In the genomic region with DNA sequence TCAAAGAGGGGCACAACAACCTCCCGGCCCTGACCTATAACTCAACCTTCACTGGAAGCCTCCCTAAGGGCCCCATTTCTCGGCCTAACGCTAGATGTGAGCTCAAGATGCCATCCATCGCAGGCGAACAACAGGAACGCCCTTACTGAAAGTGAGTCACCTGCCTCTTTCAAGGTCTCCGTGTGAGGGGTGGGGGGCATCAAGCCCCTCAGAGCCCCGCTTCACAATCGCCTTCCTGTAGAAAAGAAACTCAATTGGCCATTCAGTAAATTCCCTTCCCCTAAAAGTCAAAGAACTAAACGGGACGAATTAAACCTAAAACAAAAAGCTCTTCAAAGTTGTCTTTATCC, we compare ENCODE assay signal across 8 cellular contexts. TPM values are rescaled to one million over a fixed set of nuclear protein-coding genes. Genes with fewer than 3 reads are reported as not detected.
DNase-seq lines count a peak whose midpoint lies in the region; ATAC-seq and TF ChIP-seq lines count a peak whose summit lies in the region.

No MANE protein-coding gene starts in this region.

- DNase-seq in H9 (peak; percentile 32), astrocyte of the spinal cord (ENCODE audit: low read depth, low spot score) (peak; percentile 57), iPS-NIHi11 (ENCODE audit: low spot score) (peak; percentile 49), T-helper 9 cell (no peak)
- peak; percentile 13 to 17 for DNase-seq in stimulated activated CD4-positive, alpha-beta T cell treated with anti-CD3 and anti-CD28 coated beads, Interleukin-12 subunit alpha, Interleukin-12 subunit beta, amount 100 ng/mL, for 24 hours (ENCODE audit: low read depth in 2 of 2)

- peak overlapping the region; percentile 91 for H3K4me2 ChIP-seq in BLaER1
- H3K4me2 ChIP-seq in H9 (ENCODE audit: insufficient read depth, insufficient read length, low read length), result peak overlapping the region; percentile 67

- peak overlapping the region; percentile 99 to 100 (median 100) for H3K27ac Mint-ChIP-seq in H9
- H3K27ac Mint-ChIP-seq in T-helper 1 cell treated with Interleukin-12 subunit alpha and Interleukin-12 subunit beta and Interleukin-4 antibody, amounts not matched to agents 30 μg/mL and 1 μg/mL, for 36 hours, result peak overlapping the region; percentile 93

- no peak overlapping the region for H2AK5ac ChIP-seq in H9 (ENCODE audit: insufficient read length, low read length)

- no peak overlapping the region for H3K18ac ChIP-seq in H9 (ENCODE audit: insufficient read length, low read depth, low read length)

- H3K27me3 ChIP-seq in BLaER1 (no peaks in the 10 kb centered on the region), H9 (ENCODE audit: insufficient read depth, low read length) (no peaks in the 10 kb centered on the region)

- no peak overlapping the region for H2BK15ac ChIP-seq in H9 (ENCODE audit: low read depth, low read length)

- H4K5ac ChIP-seq in H9 (ENCODE audit: insufficient read length, low read depth, low read length), result no peak overlapping the region

- H3K36me3 Mint-ChIP-seq in H9 (ENCODE audit: insufficient read depth in 1 of 3, low read depth in 3 of 3), result peaks cover 0 to 33% (median 29%) of the 10 kb centered on the region in 3 experiments; a peak in 5 of 7 replicates
- peaks cover 22% of the 10 kb centered on the region for H3K36me3 Mint-ChIP-seq in T-helper 1 cell treated with Interleukin-12 subunit alpha and Interleukin-12 subunit beta and Interleukin-4 antibody, amounts not matched to agents 30 μg/mL and 1 μg/mL, for 36 hours (ENCODE audit: low read depth)

- peaks cover 6% of the 10 kb centered on the region for H3K23me2 ChIP-seq in H9 (ENCODE audit: insufficient read length, low read depth, low read length, poor library complexity, severe bottlenecking)

- H3K4me3 Mint-ChIP-seq in H9, result peak overlapping the region; percentile 98 to 99
- H3K4me3 Mint-ChIP-seq in T-helper 1 cell treated with Interleukin-12 subunit alpha and Interleukin-12 subunit beta and Interleukin-4 antibody, amounts not matched to agents 30 μg/mL and 1 μg/mL, for 36 hours, result peak overlapping the region; percentile 96

- no peak overlapping the region for H4K91ac ChIP-seq in H9 (ENCODE audit: insufficient read length, low read depth, low read length)

- H3K9me3 Mint-ChIP-seq in H9, result peaks cover 18 to 19% of the 10 kb centered on the region in 2 experiments
- H3K9me3 Mint-ChIP-seq in T-helper 1 cell treated with Interleukin-12 subunit alpha and Interleukin-12 subunit beta and Interleukin-4 antibody, amounts not matched to agents 30 μg/mL and 1 μg/mL, for 36 hours, result peaks cover 13% of the 10 kb centered on the region

- H3K4me3 ChIP-seq in BLaER1 (peak overlapping the region; percentile 78), astrocyte of the spinal cord (ENCODE audit: low read depth, low read length) (peak overlapping the region; percentile 84)

- no peak overlapping the region for H2AFZ ChIP-seq in H9 (ENCODE audit: low read length)

- no peak overlapping the region for H3T11ph ChIP-seq in H9 (ENCODE audit: low read length)

- H2BK5ac ChIP-seq in H9 (ENCODE audit: insufficient read length, low read length), result no peak overlapping the region

- TF ChIP-seq CTCF in H9 (conservative IDR thresholded peaks at IDR 0.05) (no peak), astrocyte of the spinal cord (IDR thresholded peaks at IDR 0.05; ENCODE audit: low read depth, low read length) (no peak)

- H4K20me1 ChIP-seq in BLaER1 (peaks cover under 1% of the 10 kb centered on the region; the same call in 1 of the 2 replicates), H9 (ENCODE audit: control insufficient read depth, insufficient read depth, insufficient read length) (no peaks in the 10 kb centered on the region)

- peaks cover 2 to 7% of the 10 kb centered on the region in 2 experiments for H3K4me1 Mint-ChIP-seq in H9
- peaks cover 26% of the 10 kb centered on the region for H3K4me1 Mint-ChIP-seq in T-helper 1 cell treated with Interleukin-12 subunit alpha and Interleukin-12 subunit beta and Interleukin-4 antibody, amounts not matched to agents 30 μg/mL and 1 μg/mL, for 36 hours (ENCODE audit: low read depth)

- H3K4me1 ChIP-seq in BLaER1 (peaks cover 18% of the 10 kb centered on the region), H9 (ENCODE audit: insufficient read depth, low read length) (no peaks in the 10 kb centered on the region)

- ATAC-seq in HG02840 (IDR thresholded peaks at IDR 0.05; ENCODE audit: low FRiP score, unreplicated experiment), result no peak

- no peak overlapping the region for H2BK120ac ChIP-seq in H9 (ENCODE audit: low read depth, low read length, poor library complexity, severe bottlenecking)

- H4K8ac ChIP-seq in H9 (replicated peaks; ENCODE audit: insufficient read length, low read depth, low read length), result no peak overlapping the region

- H2BK12ac ChIP-seq in H9 (ENCODE audit: insufficient read length, low read depth, low read length), result no peak overlapping the region

- H3K56ac ChIP-seq in H9 (ENCODE audit: insufficient read length, low read depth, low read length), result no peak overlapping the region

- peak overlapping the region; percentile 81 for H3K9ac ChIP-seq in BLaER1
- H3K9ac ChIP-seq in H9 (ENCODE audit: extremely low read depth, insufficient read length, low read length), result peak overlapping the region; percentile 58

- no CpG with 5 or more reads among the region's 11 CpGs for WGBS in H9 (ENCODE audit: extremely low coverage, insufficient read length, low lambda C conversion rate)

- no peaks in the 10 kb centered on the region for H3K79me1 ChIP-seq in H9 (ENCODE audit: insufficient read depth, low read depth, low read length, poor library complexity, severe bottlenecking)

- H3K4ac ChIP-seq in H9 (ENCODE audit: low read depth, low read length), result no peak overlapping the region

- H3K9me3 ChIP-seq in BLaER1 (peaks cover 25% of the 10 kb centered on the region), H9 (ENCODE audit: control insufficient read depth, low read depth, low read length) (peaks cover 4% of the 10 kb centered on the region)

- H2BK20ac ChIP-seq in H9 (ENCODE audit: low read depth, low read length, poor library complexity, severe bottlenecking), result no peak overlapping the region

- H3K23ac ChIP-seq in H9 (ENCODE audit: insufficient read length, low read depth, low read length), result no peak overlapping the region

- H3K27me3 Mint-ChIP-seq in H9 (ENCODE audit: low read depth), result peaks cover 5% of the 10 kb centered on the region
- peaks cover 4% of the 10 kb centered on the region for H3K27me3 Mint-ChIP-seq in T-helper 1 cell treated with Interleukin-12 subunit alpha and Interleukin-12 subunit beta and Interleukin-4 antibody, amounts not matched to agents 30 μg/mL and 1 μg/mL, for 36 hours (ENCODE audit: low read depth)

- H3K14ac ChIP-seq in H9 (ENCODE audit: insufficient read depth, low read length), result no peak overlapping the region

- in situ Hi-C loops in astrocyte of the spinal cord (cut with HindIII; ENCODE audit: low sequenced_read_pairs), result no loop called here

- no peaks in the 10 kb centered on the region; the same call in 1 of the 2 replicates for H3K79me2 ChIP-seq in H9 (ENCODE audit: insufficient read depth, low read length)

- H3K36me3 ChIP-seq in BLaER1, result peaks cover 22% of the 10 kb centered on the region

- H3K27ac ChIP-seq in BLaER1, result peak overlapping the region; percentile 80
- no peak overlapping the region for H3K27ac ChIP-seq in H9 (ENCODE audit: insufficient read length, low read depth, low read length)

RNA-seq across cellular contexts. Expression of gene ZMYM6, which starts 0.7 kb away (rescaled TPM):
- total RNA-seq in H9 (2021), result 19.4 and 20.3 TPM in 2 replicates

RNA-seq across cellular contexts. Expression of gene TMEM35B, which starts 45.9 kb away (rescaled TPM):
- total RNA-seq in H9 (2021), result 6.9 and 7.7 TPM in 2 replicates

RNA-seq across cellular contexts. Expression of gene ZMYM1, which starts 48.1 kb away (rescaled TPM):
- 29.0 and 29.4 TPM in 2 replicates for total RNA-seq in H9 (2021)
